9 cellular contexts compared by ENCODE assay signal in genomic region chr17:33291248-33292183, GRCh38. TPM values are rescaled to one million over a fixed set of nuclear protein-coding genes. Genes with fewer than 3 reads are reported as not detected.
DNase-seq lines count a peak whose midpoint lies in the region; ATAC-seq and TF ChIP-seq lines count a peak whose summit lies in the region.
"Had no signal": no experiment of that assay in that cellular context is flagged by ENCODE, and none has a peak within 500 bp of the region (broad histone marks: within the 10 kb centered on the region; RNA-seq: fewer than 3 reads in every experiment).

No MANE protein-coding gene starts in this region.

- H3K36me3 ChIP-seq in adrenal gland (replicated peaks in 1 of 2) (no peaks in the 10 kb centered on the region), iPS-20b (ENCODE audit: insufficient read depth, low read depth, low read length) (no peaks in the 10 kb centered on the region), subcutaneous abdominal adipose tissue (ENCODE audit: control insufficient read depth in 5 of 5, insufficient read depth in 5 of 5, low read length in 5 of 5) (no peaks in the 10 kb centered on the region)
- H3K36me3 ChIP-seq: right lobe of liver had no signal

- no peak for ATAC-seq in HG03045 (IDR thresholded peaks at IDR 0.05; ENCODE audit: unreplicated experiment)

- no peaks in the 10 kb centered on the region for H3K4me1 Mint-ChIP-seq in Calu3 (ENCODE audit: low read depth, unreplicated experiment)

- no peak overlapping the region for H3K4me3 Mint-ChIP-seq in Calu3 (ENCODE audit: low read depth, unreplicated experiment)

- DNase-seq in activated T-cell treated with anti-CD3 and anti-CD28 coated beads for 48 hours (ENCODE audit: low read depth) (peak; percentile 3), activated T-cell treated with anti-CD3 and anti-CD28 coated beads for 4 hours (no peak), adrenal gland (peak in 5 of 7 donors; percentile 19 to 35 (median 21)), Calu3 (no peak), NCI-H510A (lab: John Stamatoyannopoulos, UW) (no peak)

- no peak overlapping the region for H3K27ac Mint-ChIP-seq in Calu3 (ENCODE audit: unreplicated experiment)

- H3K27me3 Mint-ChIP-seq in Calu3 (ENCODE audit: unreplicated experiment), result peaks cover 84% of the 10 kb centered on the region

- TF ChIP-seq POLR2A in adrenal gland (IDR thresholded peaks at IDR 0.05), result no peak

- WGBS in adrenal gland, 4 donors, result 2 to 5% (median 3%) methylated on average over 18 to 104 of the region's 104 CpGs

- H3K4me3 ChIP-seq in adrenal gland, result peak overlapping the region in 1 of 4 donors; percentile 22
- H3K4me3 ChIP-seq in iPS-20b (ENCODE audit: low read length), result peak overlapping the region; percentile 71
- H3K4me3 ChIP-seq in subcutaneous abdominal adipose tissue (ENCODE audit: low read depth in 1 of 5, low read length in 5 of 5), result peak overlapping the region in 4 of 5 donors; percentile 28 to 52 (median 40)
- H3K4me3 ChIP-seq: right lobe of liver had no signal

- intact Hi-C loops in adrenal gland (cut with DNase I), result no loop called here
- intact Hi-C loops in Calu3 (cut with micrococcal nuclease; ENCODE audit: unreplicated experiment), result no loop called here

- peak in 3 of 6 experiments; percentile 10 to 12 (median 10) for TF ChIP-seq CTCF in adrenal gland (IDR thresholded peaks at IDR 0.05)
- no peak for TF ChIP-seq CTCF in Calu3 (IDR thresholded peaks at IDR 0.05; ENCODE audit: unreplicated experiment)

- H3K9me3 ChIP-seq in adrenal gland (replicated peaks in 1 of 3) (no peaks in the 10 kb centered on the region), iPS-20b (ENCODE audit: insufficient read depth, low read depth, low read length) (no peaks in the 10 kb centered on the region), subcutaneous abdominal adipose tissue (ENCODE audit: control insufficient read depth in 5 of 5, low read length in 5 of 5) (no peaks in the 10 kb centered on the region)
- H3K9me3 ChIP-seq: right lobe of liver had no signal

- H3K4me1 ChIP-seq in adrenal gland (replicated peaks in 1 of 2) (peaks cover 7 to 9% of the 10 kb centered on the region in 2 donors), iPS-20b (ENCODE audit: insufficient read depth, low read length) (no peaks in the 10 kb centered on the region), subcutaneous abdominal adipose tissue (ENCODE audit: control insufficient read depth in 5 of 5, insufficient read depth in 5 of 5, low read length in 5 of 5) (peaks cover 0 to 16% (median 13%) of the 10 kb centered on the region in 5 donors)
- H3K4me1 ChIP-seq: right lobe of liver had no signal

- H3K27me3 ChIP-seq in adrenal gland (peaks cover 23% of the 10 kb centered on the region), iPS-20b (ENCODE audit: insufficient read depth, low read length) (peaks cover 86% of the 10 kb centered on the region), subcutaneous abdominal adipose tissue (ENCODE audit: control insufficient read depth in 5 of 5, insufficient read depth in 4 of 5, low read length in 5 of 5) (peaks cover 19 to 64% (median 46%) of the 10 kb centered on the region in 5 donors)

- no peaks in the 10 kb centered on the region for H3K36me3 Mint-ChIP-seq in Calu3 (ENCODE audit: insufficient read depth, unreplicated experiment)

- H3K27ac ChIP-seq in adrenal gland, result no peak overlapping the region
- no peak overlapping the region for H3K27ac ChIP-seq in iPS-20b (ENCODE audit: low read length)
- H3K27ac ChIP-seq in subcutaneous abdominal adipose tissue (ENCODE audit: low read depth, low read length), result no peak overlapping the region
- H3K27ac ChIP-seq: right lobe of liver had no signal

- peaks cover 3% of the 10 kb centered on the region for H3K9me3 Mint-ChIP-seq in Calu3 (ENCODE audit: low read depth, unreplicated experiment)

- CTCF ChIA-PET in Calu3 (lab: Charles Lee), result no interaction called here

- no TSS peak for BruUV-seq in Calu3 (replicated peaks; lab: Mats Ljungman, UMichigan)

- H3K9ac ChIP-seq in iPS-20b (ENCODE audit: low read depth, low read length) (no peak overlapping the region), subcutaneous abdominal adipose tissue (ENCODE audit: low read length in 5 of 5) (no peak overlapping the region)

RNA-seq across cellular contexts. Expression of gene ASIC2, which starts 1.6 kb away (rescaled TPM):
- total RNA-seq in adrenal gland, result 1 to 10 TPM in 3 of 8 donors, under 1 TPM in 5; 0.29 to 1.5 (median 0.81) TPM
- polyA plus RNA-seq in adrenal gland, result 1 to 10 TPM in 1 of 3 donors, under 1 TPM in 2; 0.30 to 1.1 (median 0.42) TPM
- not detected in 2 replicates for total RNA-seq in Calu3 (2022)

Comparison
In these comparisons a context has a peak if more than half of its experiments do, and no peak if none do; other contexts are left out.
1. DNase-seq: peak in activated T-cell treated with anti-CD3 and anti-CD28 coated beads for 48 hours (single experiment) and adrenal gland (5 of 7); none in activated T-cell treated with anti-CD3 and anti-CD28 coated beads for 4 hours (single experiment), Calu3 (single experiment) and NCI-H510A (single experiment).